Comparison of ENCODE assay signal across 24 cellular contexts in the genomic region with DNA sequence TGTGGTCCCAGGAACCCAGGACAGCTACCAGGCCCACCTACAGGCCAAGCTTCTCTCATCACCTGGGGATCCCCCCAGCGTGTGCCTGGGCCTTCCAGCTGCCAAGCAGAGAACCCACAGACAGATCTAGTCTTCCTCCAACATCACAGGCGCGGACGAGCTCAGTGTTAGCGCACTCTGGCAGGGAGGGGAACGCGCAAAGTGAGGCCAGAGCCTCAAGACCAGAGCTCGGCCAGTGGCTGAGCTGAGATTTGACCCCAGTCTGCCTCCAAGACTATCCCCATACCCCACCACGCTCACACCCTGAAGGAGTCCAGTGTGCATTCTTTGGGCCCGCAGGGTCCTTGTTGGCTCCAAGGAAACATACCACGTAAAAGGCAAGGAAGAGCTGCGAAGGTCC. TPM values are rescaled to one million over a fixed set of nuclear protein-coding genes. Genes with fewer than 3 reads are reported as not detected.
DNase-seq lines count a peak whose midpoint lies in the region; ATAC-seq and TF ChIP-seq lines count a peak whose summit lies in the region.
"Had no signal": no experiment of that assay in that cellular context is flagged by ENCODE, and none has a peak within 500 bp of the region (broad histone marks: within the 10 kb centered on the region; RNA-seq: fewer than 3 reads in every experiment).

No MANE protein-coding gene starts in this region.

- H3K4me3 ChIP-seq in DND-41 (ENCODE audit: low read depth in 1 of 2, low read length in 2 of 2) (no peak overlapping the region), ascending aorta (peak overlapping the region; percentile 31 to 89), psoas muscle (peak overlapping the region; percentile 92)
- H3K4me3 ChIP-seq: body of pancreas, GM12878, prostate gland, SJCRH30, testis had no signal

- POLR2A ChIA-PET in CD4-positive, alpha-beta T cell (lab: Charles Lee) = no interaction called here

- H3K79me2 ChIP-seq in DND-41 (ENCODE audit: insufficient read depth, low read length) = peaks cover 60% of the 10 kb centered on the region

- peaks cover 65% of the 10 kb centered on the region for H4K20me1 ChIP-seq in DND-41 (ENCODE audit: insufficient read depth, low read length)

- H3K9ac ChIP-seq in DND-41 (ENCODE audit: low read depth, low read length) = no peak overlapping the region

- ATAC-seq in CD4-positive, alpha-beta T cell (ENCODE audit: poor library complexity) = no peak
- ATAC-seq in DND-41 (ENCODE audit: insufficient read depth, low read depth) (no peak), psoas muscle (no peak), HG03571 (IDR thresholded peaks at IDR 0.05; ENCODE audit: unreplicated experiment) (no peak), GM18873 (IDR thresholded peaks at IDR 0.05; ENCODE audit: low FRiP score, unreplicated experiment) (no peak)
- ATAC-seq: activated naive CD4-positive, alpha-beta T cell treated with anti-CD3 and anti-CD28 coated beads, Interleukin-2, amount 50 U/mL, for 72 hours; body of pancreas; GM12878; natural killer cell had no signal

- CTCF ChIA-PET in CD4-positive, alpha-beta T cell (lab: Charles Lee) = interaction anchor here (0.9 kb wide), 1 partner anchor 270 kb away, joined by 3 read pairs; no protein-coding TSS in a partner anchor

- no peak for TF ChIP-seq CTCF in CD4-positive, alpha-beta T cell (IDR thresholded peaks at IDR 0.05)
- TF ChIP-seq CTCF in DND-41 (IDR thresholded peaks at IDR 0.05; ENCODE audit: borderline replicate concordance, extremely low read depth, low read length, poor library complexity, severe bottlenecking) (no peak), ascending aorta (IDR thresholded peaks at IDR 0.05) (no peak), psoas muscle (IDR thresholded peaks at IDR 0.05) (no peak)

- H3K4me3 Mint-ChIP-seq in CD4-positive, alpha-beta T cell = no peak overlapping the region
- H3K4me3 Mint-ChIP-seq: activated B cell treated with CpG ODN at 0.5 μM for 24 hours; activated T-helper 1 cell treated with anti-CD3 and anti-CD28 coated beads, Interleukin-12 subunit alpha, Interleukin-12 subunit beta, Interleukin-2, Interleukin-4 antibody, amounts not matched to agents 30 ng/mL and 10 ng/mL and 1 ng/mL, durations not matched to agents 14 hours and 24 hours and 36 hours; B cell; memory B cell; natural killer cell had no signal

- H3K27me3 ChIP-seq in CD4-positive, alpha-beta T cell (ENCODE audit: control insufficient read depth, insufficient read depth, low read length) = no peaks in the 10 kb centered on the region
- H3K27me3 ChIP-seq in DND-41 (ENCODE audit: insufficient read depth, low read length, poor library complexity) (no peaks in the 10 kb centered on the region), ascending aorta (no peaks in the 10 kb centered on the region), psoas muscle (ENCODE audit: insufficient read depth in 3 of 3, low read length in 2 of 3) (no peaks in the 10 kb centered on the region)
- H3K27me3 ChIP-seq: body of pancreas, SJCRH30, testis had no signal

- no peak overlapping the region for H2AFZ ChIP-seq in DND-41 (ENCODE audit: low read depth, low read length)

- intact Hi-C loops in CD4-positive, alpha-beta T cell (cut with DNase I, micrococcal nuclease) = loop anchor here in 1 of 2 experiments (10.0 kb wide), 1 partner anchor 363 kb away; a partner anchor contains a TSS
- intact Hi-C loops in ascending aorta (cut with DNase I) (no loop called here), psoas muscle (cut with DNase I) (loop anchor here (5.0 to 10.0 kb wide), 2 partner anchors 109 to 267 kb away; no protein-coding TSS in a partner anchor)

- H3K4me1 ChIP-seq in DND-41 (ENCODE audit: insufficient read depth, low read length) (peaks cover 47% of the 10 kb centered on the region), ascending aorta (peaks cover 30 to 67% of the 10 kb centered on the region in 2 donors), psoas muscle (peaks cover 81% of the 10 kb centered on the region)
- H3K4me1 ChIP-seq: prostate gland had no signal

- H3K27ac Mint-ChIP-seq in CD4-positive, alpha-beta T cell = peak overlapping the region; percentile 74
- H3K27ac Mint-ChIP-seq: activated B cell treated with CpG ODN at 0.5 μM for 24 hours; activated T-helper 1 cell treated with anti-CD3 and anti-CD28 coated beads, Interleukin-12 subunit alpha, Interleukin-12 subunit beta, Interleukin-2, Interleukin-4 antibody, amounts not matched to agents 30 ng/mL and 10 ng/mL and 1 ng/mL, durations not matched to agents 14 hours and 24 hours and 36 hours; B cell; memory B cell; natural killer cell had no signal

- H3K36me3 ChIP-seq in DND-41 (ENCODE audit: insufficient read depth, low read length) = peaks cover 90% of the 10 kb centered on the region
- H3K36me3 ChIP-seq in ascending aorta = peaks cover 51 to 80% of the 10 kb centered on the region in 2 donors
- peaks cover 9 to 68% of the 10 kb centered on the region in 2 donors for H3K36me3 ChIP-seq in psoas muscle (ENCODE audit: insufficient read depth in 1 of 2, low read depth in 1 of 2)
- H3K36me3 ChIP-seq: prostate gland had no signal

- WGBS in psoas muscle, 3 donors = 82 to 92% (median 85%) methylated on average over 12 of the region's 12 CpGs

- peak overlapping the region; percentile 20; the same call in 1 of the 2 replicates for H3K4me2 ChIP-seq in DND-41 (ENCODE audit: insufficient read depth, low read length)

- DNase-seq in CD4-positive, alpha-beta T cell = no peak
- DNase-seq in DND-41 = no peak
- no peak for DNase-seq in ascending aorta (ENCODE audit: low spot score in 2 of 2)
- DNase-seq in psoas muscle = no peak
- no peak for DNase-seq in DMS79 (lab: John Stamatoyannopoulos, UW)
- DNase-seq: activated B cell treated with CpG ODN at 0.5 μM for 24 hours; activated CD8-positive, alpha-beta memory T cell treated with anti-CD3 and anti-CD28 coated beads for 24 hours; body of pancreas; cortex of kidney; GDM1; hypothalamus; islet precursor cell; natural killer cell; NCI-H2171 treated with DMSO at 0.1 percent for 48 hours; SJCRH30; testis had no signal

- no peak overlapping the region for H3K27ac ChIP-seq in CD4-positive, alpha-beta T cell (ENCODE audit: low read depth, low read length)
- no peak overlapping the region for H3K27ac ChIP-seq in DND-41 (ENCODE audit: low read length)
- peak overlapping the region; percentile 94 for H3K27ac ChIP-seq in ascending aorta
- H3K27ac ChIP-seq in psoas muscle = peak overlapping the region; percentile 93
- H3K27ac ChIP-seq: body of pancreas, prostate gland, SJCRH30, testis had no signal

- peaks cover 5% of the 10 kb centered on the region for H3K36me3 Mint-ChIP-seq in CD4-positive, alpha-beta T cell (ENCODE audit: low read depth)
- H3K36me3 Mint-ChIP-seq: activated naive CD4-positive, alpha-beta T cell treated with anti-CD3 and anti-CD28 coated beads, Interleukin-2, amount 50 U/mL, for 72 hours; natural killer cell had no signal

- H3K27me3 Mint-ChIP-seq in CD4-positive, alpha-beta T cell = no peaks in the 10 kb centered on the region
- H3K27me3 Mint-ChIP-seq: activated B cell treated with CpG ODN at 0.5 μM for 24 hours, B cell had no signal

- H3K9me3 ChIP-seq in CD4-positive, alpha-beta T cell (ENCODE audit: control insufficient read depth, low read length) = no peaks in the 10 kb centered on the region
- no peaks in the 10 kb centered on the region for H3K9me3 ChIP-seq in DND-41 (ENCODE audit: insufficient read depth, low read length, severe bottlenecking)
- no peaks in the 10 kb centered on the region for H3K9me3 ChIP-seq in ascending aorta
- no peaks in the 10 kb centered on the region for H3K9me3 ChIP-seq in psoas muscle
- H3K9me3 ChIP-seq: body of pancreas, prostate gland, SJCRH30, testis had no signal

- peaks cover 52% of the 10 kb centered on the region for H3K4me1 Mint-ChIP-seq in CD4-positive, alpha-beta T cell (ENCODE audit: low read depth)

- H3K9me3 Mint-ChIP-seq in CD4-positive, alpha-beta T cell = no peaks in the 10 kb centered on the region
- H3K9me3 Mint-ChIP-seq: activated B cell treated with CpG ODN at 0.5 μM for 24 hours; activated naive CD4-positive, alpha-beta T cell treated with anti-CD3 and anti-CD28 coated beads, Interleukin-2, amount 50 U/mL, for 72 hours; activated T-helper 1 cell treated with anti-CD3 and anti-CD28 coated beads, Interleukin-12 subunit alpha, Interleukin-12 subunit beta, Interleukin-2, Interleukin-4 antibody, amounts not matched to agents 30 ng/mL and 10 ng/mL and 1 ng/mL, durations not matched to agents 14 hours and 24 hours and 36 hours; memory B cell; natural killer cell had no signal

RNA-seq across cellular contexts. Expression of a gene that starts 5.1 kb away (rescaled TPM):
- 10 to 100 TPM; 87.9 to 93.0 TPM for total RNA-seq in CD4-positive, alpha-beta T cell
- 1,738 TPM for total RNA-seq in ascending aorta
- total RNA-seq in psoas muscle = 100 to 1,000 TPM; 137 to 771 (median 335) TPM
- polyA plus RNA-seq in psoas muscle = 100 to 1,000 TPM; 218 to 274 (median 253) TPM

RNA-seq across cellular contexts. Expression of a gene that starts 12.8 kb away (rescaled TPM):
- total RNA-seq in CD4-positive, alpha-beta T cell = 10 to 100 TPM; 79.0 to 80.2 TPM
- total RNA-seq in ascending aorta (189 TPM), psoas muscle (1 to 10 TPM; 3.5 to 5.8 (median 4.4) TPM)
- polyA plus RNA-seq in psoas muscle = 1 to 10 TPM; 1.2 to 5.4 (median 1.5) TPM

Comparison
In these comparisons a context has a peak if more than half of its experiments do, and no peak if none do; other contexts are left out.
1. H3K27ac ChIP-seq: peak in ascending aorta (2 of 2) and psoas muscle (single experiment); none in CD4-positive, alpha-beta T cell (single experiment) and DND-41 (single experiment).
2. H3K4me3 ChIP-seq: peak in ascending aorta (2 of 2) and psoas muscle (single experiment); none in DND-41 (0 of 2).
3. RNA of a gene that starts 12.8 kb away (total RNA-seq): 189 TPM in ascending aorta (single experiment) and 79.0 to 80.2 TPM in CD4-positive, alpha-beta T cell; 3.5 to 5.8 TPM in psoas muscle; every median in the first group is over 10 times any median in the second.